8 cellular contexts compared by ENCODE assay signal in the genomic region with DNA sequence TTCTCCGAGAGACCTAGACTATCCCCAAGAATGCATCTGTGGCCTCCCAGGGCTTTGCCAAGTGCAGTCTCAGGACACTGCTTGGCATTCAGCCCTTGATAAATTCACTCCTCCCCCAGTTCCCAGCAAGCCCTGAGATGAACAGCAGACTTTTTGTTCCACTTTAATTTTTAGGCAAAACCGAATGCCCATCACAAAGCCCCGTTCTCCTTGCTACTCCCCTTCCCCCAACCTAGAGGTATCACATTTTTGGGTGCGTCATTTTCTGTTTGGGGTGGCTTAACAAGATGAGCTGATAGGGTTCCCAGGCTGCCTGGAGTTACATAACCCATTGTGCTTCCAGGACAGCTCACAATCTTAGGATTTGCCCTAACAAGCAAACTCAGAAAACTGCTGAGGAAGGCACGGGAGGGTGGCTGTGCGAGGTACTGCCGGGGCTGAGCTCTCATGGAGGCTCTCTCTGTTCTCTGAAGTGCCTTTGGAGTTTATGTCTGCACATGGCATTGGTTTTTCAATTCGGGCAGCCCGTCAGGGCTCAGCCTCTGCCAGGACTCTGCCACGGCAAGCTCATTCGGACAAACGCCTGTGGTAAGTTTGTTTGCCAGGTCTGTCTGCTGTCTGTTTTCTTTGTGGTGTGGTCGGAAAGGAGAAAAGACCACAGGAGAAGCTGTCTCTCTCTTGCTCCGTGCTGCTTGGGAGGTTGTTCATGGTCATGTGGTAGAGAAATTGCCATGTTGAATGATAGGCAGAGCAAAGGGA. TPM values are rescaled to one million over a fixed set of nuclear protein-coding genes. Genes with fewer than 3 reads are reported as not detected.
DNase-seq lines count a peak whose midpoint lies in the region; ATAC-seq and TF ChIP-seq lines count a peak whose summit lies in the region.

A gene with protein sequence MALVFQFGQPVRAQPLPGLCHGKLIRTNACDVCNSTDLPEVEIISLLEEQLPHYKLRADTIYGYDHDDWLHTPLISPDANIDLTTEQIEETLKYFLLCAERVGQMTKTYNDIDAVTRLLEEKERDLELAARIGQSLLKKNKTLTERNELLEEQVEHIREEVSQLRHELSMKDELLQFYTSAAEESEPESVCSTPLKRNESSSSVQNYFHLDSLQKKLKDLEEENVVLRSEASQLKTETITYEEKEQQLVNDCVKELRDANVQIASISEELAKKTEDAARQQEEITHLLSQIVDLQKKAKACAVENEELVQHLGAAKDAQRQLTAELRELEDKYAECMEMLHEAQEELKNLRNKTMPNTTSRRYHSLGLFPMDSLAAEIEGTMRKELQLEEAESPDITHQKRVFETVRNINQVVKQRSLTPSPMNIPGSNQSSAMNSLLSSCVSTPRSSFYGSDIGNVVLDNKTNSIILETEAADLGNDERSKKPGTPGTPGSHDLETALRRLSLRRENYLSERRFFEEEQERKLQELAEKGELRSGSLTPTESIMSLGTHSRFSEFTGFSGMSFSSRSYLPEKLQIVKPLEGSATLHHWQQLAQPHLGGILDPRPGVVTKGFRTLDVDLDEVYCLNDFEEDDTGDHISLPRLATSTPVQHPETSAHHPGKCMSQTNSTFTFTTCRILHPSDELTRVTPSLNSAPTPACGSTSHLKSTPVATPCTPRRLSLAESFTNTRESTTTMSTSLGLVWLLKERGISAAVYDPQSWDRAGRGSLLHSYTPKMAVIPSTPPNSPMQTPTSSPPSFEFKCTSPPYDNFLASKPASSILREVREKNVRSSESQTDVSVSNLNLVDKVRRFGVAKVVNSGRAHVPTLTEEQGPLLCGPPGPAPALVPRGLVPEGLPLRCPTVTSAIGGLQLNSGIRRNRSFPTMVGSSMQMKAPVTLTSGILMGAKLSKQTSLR (plus strand): TSS at position 385 of the 759 bp plus-strand sequence. CDS start 113 bp downstream, at position 498.

- H3K4me3 Mint-ChIP-seq in memory B cell = peak within 1 kb of the TSS; percentile 59

- H3K27me3 Mint-ChIP-seq in memory B cell = no peaks in the 10 kb centered on the region

- no peaks in the 10 kb centered on the region for H3K27me3 ChIP-seq in tibial artery

- H3K9me3 ChIP-seq in tibial artery = no peaks in the 10 kb centered on the region

- H3K4me1 Mint-ChIP-seq in memory B cell = peaks cover 70% of the 10 kb centered on the region

- ATAC-seq in memory B cell (ENCODE audit: low read depth) (no peak), GM18498 (IDR thresholded peaks at IDR 0.05; ENCODE audit: unreplicated experiment) (no peak)

- peak within 1 kb of the TSS; percentile 93 for H3K27ac Mint-ChIP-seq in memory B cell

- peaks cover 56% of the 10 kb centered on the region for H3K36me3 Mint-ChIP-seq in memory B cell

- intact Hi-C loops in T-helper 2 cell treated with Interferon-gamma antibody and Interleukin-4, amounts not matched to agents 100 ng/mL and 5 ng/mL, for 36 hours (cut with micrococcal nuclease) = no loop called here
- intact Hi-C loops in tibial artery (cut with DNase I; ENCODE audit: low total_unique reads) = no loop called here

- no peak for DNase-seq in T-helper 2 cell
- DNase-seq in choroid plexus epithelial cell (ENCODE audit: low read depth) = peak; percentile 56
- DNase-seq in memory B cell (ENCODE audit: low spot score in 2 of 2) = no peak
- peak in 1 of 2 donors; percentile 79 for DNase-seq in tibial artery
- no peak for DNase-seq in NCI-H748 (lab: John Stamatoyannopoulos, UW; ENCODE audit: unreplicated experiment)
- no peak for DNase-seq in iPS-NIHi7 (ENCODE audit: extremely low spot score)

- H3K27ac ChIP-seq in tibial artery = peak within 1 kb of the TSS; percentile 73

- H3K4me3 ChIP-seq in choroid plexus epithelial cell (ENCODE audit: low read depth, low read length) (no peak within 1 kb of the TSS), tibial artery (peak within 1 kb of the TSS; percentile 37 to 43)

- peaks cover 7% of the 10 kb centered on the region for H3K9me3 Mint-ChIP-seq in memory B cell

- TF ChIP-seq CTCF in choroid plexus epithelial cell (conservative IDR thresholded peaks at IDR 0.05; ENCODE audit: low read depth, low read length) (no peak), tibial artery (IDR thresholded peaks at IDR 0.05) (no peak)

- peaks cover 0 to 16% (median 0%) of the 10 kb centered on the region in 3 donors for H3K36me3 ChIP-seq in tibial artery

- H3K4me1 ChIP-seq in tibial artery = peaks cover 0 to 37% (median 21%) of the 10 kb centered on the region in 4 donors

RNA-seq across cellular contexts. Expression of the gene that starts here (rescaled TPM):
- 27.4 and 27.6 TPM in 2 replicates for total RNA-seq in T-helper 2 cell treated with Interferon-gamma antibody and Interleukin-4, amounts not matched to agents 100 ng/mL and 5 ng/mL, for 36 hours
